20 cellular contexts compared by ENCODE assay signal in the genomic region with DNA sequence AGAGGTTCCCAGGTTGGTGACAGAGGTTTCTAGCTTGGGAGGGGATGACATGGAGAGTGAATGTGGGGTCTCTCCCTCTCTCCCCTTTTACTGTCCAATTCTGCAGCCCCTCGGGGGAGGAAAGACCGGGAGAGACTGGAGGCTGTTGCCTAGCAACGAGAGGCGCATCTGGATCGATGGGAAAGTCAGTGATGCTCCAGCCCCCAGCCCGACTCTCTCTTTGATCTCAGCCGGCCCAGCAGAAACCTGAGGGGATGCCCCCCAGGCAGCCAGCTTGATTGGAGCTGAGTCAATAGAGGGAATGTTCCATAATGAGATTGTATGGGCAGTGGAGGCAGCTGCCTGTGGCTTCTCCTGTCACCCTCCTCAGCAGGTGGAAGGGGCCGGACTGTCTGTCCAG. TPM values are rescaled to one million over a fixed set of nuclear protein-coding genes. Genes with fewer than 3 reads are reported as not detected.
DNase-seq lines count a peak whose midpoint lies in the region; ATAC-seq and TF ChIP-seq lines count a peak whose summit lies in the region.
"Had no signal": no experiment of that assay in that cellular context is flagged by ENCODE, and none has a peak within 500 bp of the region (broad histone marks: within the 10 kb centered on the region; RNA-seq: fewer than 3 reads in every experiment).

No MANE protein-coding gene starts in this region.

- DNase-seq in BE2C (peak; percentile 39), H7 (peak; percentile 61), WERI-Rb-1 (no peak), endodermal cell (no peak), LoVo (ENCODE audit: low spot score) (no peak), NCI-H128 (lab: John Stamatoyannopoulos, UW; ENCODE audit: unreplicated experiment) (no peak)
- DNase-seq: AML-193; CD4-positive, CD25-positive, alpha-beta regulatory T cell; DMS79; GM23248; HFFc6; NCI-H1436 treated with DMSO at 0.1 percent for 48 hours; NCI-H510A treated with DMSO at 0.1 percent for 48 hours; NK-92 treated with Interleukin-12 subunit alpha and Interleukin-12 subunit beta, amount 100 ng/mL, for 24 hours; OCI-M1; T-cell had no signal

- no peaks in the 10 kb centered on the region for H3K27me3 ChIP-seq in BE2C
- H3K27me3 ChIP-seq in H7 (ENCODE audit: control insufficient read depth, insufficient read depth, low read length), result no peaks in the 10 kb centered on the region
- no peaks in the 10 kb centered on the region for H3K27me3 ChIP-seq in WERI-Rb-1 (ENCODE audit: insufficient read depth, low read depth, severe bottlenecking)
- H3K27me3 ChIP-seq in endodermal cell (ENCODE audit: control insufficient read depth, insufficient read depth, low read length, poor library complexity, severe bottlenecking), result no peaks in the 10 kb centered on the region

- H3K9ac ChIP-seq in endodermal cell (ENCODE audit: extremely low read depth, low read length, poor library complexity, severe bottlenecking), result no peak overlapping the region
- H3K9ac ChIP-seq: GM23248 had no signal

- no peaks in the 10 kb centered on the region for H3K36me3 Mint-ChIP-seq in endodermal cell (ENCODE audit: low read depth)
- H3K36me3 Mint-ChIP-seq: CD4-positive, CD25-positive, alpha-beta regulatory T cell; T-cell had no signal

- 30 to 55% methylated on average over 5 to 8 of the region's 8 CpGs for WGBS in endodermal cell (ENCODE audit: insufficient coverage in 1 of 2, insufficient read length in 1 of 2), 2 experiments

- TF ChIP-seq CTCF in BE2C (IDR thresholded peaks at IDR 0.05; ENCODE audit: low read depth, low read length), result no peak
- no peak for TF ChIP-seq CTCF in WERI-Rb-1 (IDR thresholded peaks at IDR 0.05; ENCODE audit: low read depth, low read length)
- no peak for TF ChIP-seq CTCF in endodermal cell (conservative IDR thresholded peaks at IDR 0.05)

- peaks cover 32% of the 10 kb centered on the region for H3K36me3 ChIP-seq in BE2C
- no peaks in the 10 kb centered on the region for H3K36me3 ChIP-seq in H7 (replicated peaks; ENCODE audit: control insufficient read depth, insufficient read depth, low read length)
- H3K36me3 ChIP-seq in WERI-Rb-1, result peaks cover 19% of the 10 kb centered on the region
- no peaks in the 10 kb centered on the region for H3K36me3 ChIP-seq in endodermal cell (ENCODE audit: control insufficient read depth, insufficient read depth, low read length)
- H3K36me3 ChIP-seq: SJSA1 had no signal

- H3K9me3 Mint-ChIP-seq in endodermal cell, result no peaks in the 10 kb centered on the region
- H3K9me3 Mint-ChIP-seq: HFFc6, T-cell had no signal

- H3K4me1 ChIP-seq in BE2C, result peaks cover 4% of the 10 kb centered on the region
- no peaks in the 10 kb centered on the region for H3K4me1 ChIP-seq in endodermal cell (ENCODE audit: control insufficient read depth, insufficient read depth, low read length)
- H3K4me1 ChIP-seq: SJSA1 had no signal

- H3K4me1 Mint-ChIP-seq in endodermal cell, result peaks cover 14% of the 10 kb centered on the region
- H3K4me1 Mint-ChIP-seq: T-cell had no signal

- no peak overlapping the region for H3K27ac Mint-ChIP-seq in endodermal cell
- H3K27ac Mint-ChIP-seq: CD4-positive, CD25-positive, alpha-beta regulatory T cell; HFFc6; T-cell had no signal

- peaks cover 2% of the 10 kb centered on the region for H3K27me3 Mint-ChIP-seq in endodermal cell (ENCODE audit: insufficient read depth)

- peak overlapping the region; percentile 53; the same call in 1 of the 2 replicates for H3K27ac ChIP-seq in WERI-Rb-1
- H3K27ac ChIP-seq in endodermal cell (ENCODE audit: low read depth, low read length), result peak overlapping the region; percentile 77
- H3K27ac ChIP-seq: GM23248, RWPE1, SJSA1 had no signal

- no peak overlapping the region for H3K4me3 Mint-ChIP-seq in endodermal cell
- H3K4me3 Mint-ChIP-seq: CD4-positive, CD25-positive, alpha-beta regulatory T cell; HFFc6; T-cell had no signal

- H3K9me3 ChIP-seq in BE2C (no peaks in the 10 kb centered on the region), WERI-Rb-1 (ENCODE audit: severe bottlenecking) (no peaks in the 10 kb centered on the region), endodermal cell (ENCODE audit: control insufficient read depth, low read length) (no peaks in the 10 kb centered on the region)
- H3K9me3 ChIP-seq: SJSA1 had no signal

- ATAC-seq in GM19467 (IDR thresholded peaks at IDR 0.05; ENCODE audit: unreplicated experiment), result no peak
- no peak for ATAC-seq in HG03565 (IDR thresholded peaks at IDR 0.05; ENCODE audit: unreplicated experiment)
- ATAC-seq: T-cell had no signal

- H3K4me3 ChIP-seq in BE2C (ENCODE audit: low read depth, low read length), result no peak overlapping the region
- H3K4me3 ChIP-seq in H7 (ENCODE audit: insufficient read depth, low read depth, low read length), result no peak overlapping the region
- no peak overlapping the region for H3K4me3 ChIP-seq in WERI-Rb-1 (ENCODE audit: low read depth, low read length)
- no peak overlapping the region for H3K4me3 ChIP-seq in endodermal cell (ENCODE audit: low read length)
- H3K4me3 ChIP-seq: GM23248, SJSA1 had no signal

RNA-seq across cellular contexts. Expression of a gene that starts 15.0 kb away (rescaled TPM):
- 76.4 TPM for polyA plus RNA-seq in BE2C (2012; ENCODE audit: insufficient read depth, insufficient read length, low read depth)
- 7.0 and 7.6 TPM in 2 replicates for total RNA-seq in H7 (2014; rRNA removed; shearing (Covaris generic))
- 1 to 10 TPM; 4.1 to 5.0 TPM for total RNA-seq in endodermal cell
- 17.7 TPM for polyA plus RNA-seq in endodermal cell (2013, experiment 1 of 2)
- 15.9 TPM for polyA plus RNA-seq in endodermal cell (2013, experiment 2 of 2)
- total RNA-seq: CD4-positive, CD25-positive, alpha-beta regulatory T cell; T-cell had no signal
- polyA plus RNA-seq: CD4-positive, CD25-positive, alpha-beta regulatory T cell had no signal

Comparison
In these comparisons a context has a peak if more than half of its experiments do, and no peak if none do; other contexts are left out.
1. DNase-seq: peak in BE2C (single experiment) and H7 (single experiment); none in WERI-Rb-1 (single experiment), endodermal cell (single experiment), LoVo (single experiment) and NCI-H128 (single experiment).